In genomic region chr2:160324917-160325316, GRCh38 we compare ENCODE assay signal across 16 cellular contexts.
DNase-seq lines count a peak whose midpoint lies in the region; ATAC-seq and TF ChIP-seq lines count a peak whose summit lies in the region.
"Had no signal": no experiment of that assay in that cellular context is flagged by ENCODE, and none has a peak within 500 bp of the region (broad histone marks: within the 10 kb centered on the region; RNA-seq: fewer than 3 reads in every experiment).

No MANE protein-coding gene starts in this region.

- no peaks in the 10 kb centered on the region for H3K36me3 ChIP-seq in osteoblast (ENCODE audit: insufficient read depth, low read length)
- no peaks in the 10 kb centered on the region for H3K36me3 ChIP-seq in BE2C
- H3K36me3 ChIP-seq: heart left ventricle had no signal

- H3K79me2 ChIP-seq in osteoblast (ENCODE audit: insufficient read depth, low read length), result peaks cover 98% of the 10 kb centered on the region

- POLR2A ChIA-PET in activated CD4-positive, alpha-beta T cell treated with anti-CD3 and anti-CD28 coated beads for 36 hours (lab: Charles Lee), result interaction anchor here (1.0 kb wide), 1 partner anchor 10 kb away, joined by 8 read pairs; no protein-coding TSS in a partner anchor

- H3K4me1 Mint-ChIP-seq in activated CD4-positive, alpha-beta T cell treated with anti-CD3 and anti-CD28 coated beads for 36 hours, result peaks cover 89% of the 10 kb centered on the region
- H3K4me1 Mint-ChIP-seq in CD14-positive monocyte, result peaks cover 48% of the 10 kb centered on the region
- H3K4me1 Mint-ChIP-seq in endothelial cell (ENCODE audit: unreplicated experiment), result peaks cover 75% of the 10 kb centered on the region

- CTCF ChIA-PET in activated CD4-positive, alpha-beta T cell treated with anti-CD3 and anti-CD28 coated beads for 36 hours (lab: Charles Lee), result interaction anchor here (0.7 to 4.6 kb wide), 10 partner anchors 11 to 669 kb away, joined by 3 to 45 read pairs (median 3); no protein-coding TSS in a partner anchor

- peak; percentile 16 for ATAC-seq in activated CD4-positive, alpha-beta T cell treated with anti-CD3 and anti-CD28 coated beads for 36 hours
- ATAC-seq: activated CD4-positive, CD25-positive, alpha-beta regulatory T cell treated with anti-CD3 and anti-CD28 coated beads, Interleukin-2, amount 50 U/mL, for 24 hours had no signal

- TF ChIP-seq CTCF in CD14-positive monocyte (IDR thresholded peaks at IDR 0.05), result no peak
- no peak for TF ChIP-seq CTCF in endothelial cell (IDR thresholded peaks at IDR 0.05; ENCODE audit: unreplicated experiment)
- no peak for TF ChIP-seq CTCF in osteoblast (IDR thresholded peaks at IDR 0.05; ENCODE audit: extremely low read depth, low read depth, low read length)
- no peak for TF ChIP-seq CTCF in BE2C (IDR thresholded peaks at IDR 0.05; ENCODE audit: low read depth, low read length)

- H2AFZ ChIP-seq in osteoblast (ENCODE audit: low read length), result no peak overlapping the region

- peaks cover 16% of the 10 kb centered on the region for H4K20me1 ChIP-seq in osteoblast (ENCODE audit: insufficient read depth, low read length)

- H3K27me3 ChIP-seq in osteoblast (ENCODE audit: insufficient read depth, low read length) (no peaks in the 10 kb centered on the region), BE2C (no peaks in the 10 kb centered on the region)
- H3K27me3 ChIP-seq: BLaER1 treated with 17β-estradiol and CSF1 and Interleukin-3, amounts not matched to agents 10 nM and 100 nM; heart left ventricle; testis had no signal

- peak; percentile 42 for DNase-seq in activated CD4-positive, alpha-beta T cell treated with anti-CD3 and anti-CD28 coated beads for 36 hours
- DNase-seq in activated CD4-positive, alpha-beta T cell treated with anti-CD3 and anti-CD28 coated beads, Interleukin-2, amount 50 U/mL, for 1 hour, result no peak
- no peak for DNase-seq in CD14-positive monocyte (ENCODE audit: low spot score)
- no peak for DNase-seq in endothelial cell (ENCODE audit: low spot score)
- peak; percentile 45 for DNase-seq in osteoblast (ENCODE audit: insufficient read length, low spot score, missing footprints)
- no peak for DNase-seq in BE2C
- no peak for DNase-seq in NCI-H510A (lab: John Stamatoyannopoulos, UW)
- no peak for DNase-seq in NCI-H82 (lab: John Stamatoyannopoulos, UW)
- DNase-seq: H7, NCI-H524 treated with DMSO at 0.1 percent for 48 hours had no signal

- no peaks in the 10 kb centered on the region for H3K9me3 ChIP-seq in osteoblast (ENCODE audit: low read depth, low read length)
- no peaks in the 10 kb centered on the region for H3K9me3 ChIP-seq in BE2C
- H3K9me3 ChIP-seq: BLaER1 treated with 17β-estradiol and CSF1 and Interleukin-3, amounts not matched to agents 10 nM and 100 nM; heart left ventricle; testis had no signal

- H3K4me3 ChIP-seq in osteoblast (ENCODE audit: insufficient read depth, low read length) (no peak overlapping the region), BE2C (ENCODE audit: low read depth, low read length) (no peak overlapping the region)
- H3K4me3 ChIP-seq: BLaER1 treated with 17β-estradiol and CSF1 and Interleukin-3, amounts not matched to agents 10 nM and 100 nM; heart left ventricle; testis had no signal

- H3K27ac Mint-ChIP-seq in activated CD4-positive, alpha-beta T cell treated with anti-CD3 and anti-CD28 coated beads for 36 hours, result no peak overlapping the region
- H3K27ac Mint-ChIP-seq in CD14-positive monocyte (peak overlapping the region in 5 of 7 donors; percentile 26 to 76 (median 38)), endothelial cell (ENCODE audit: unreplicated experiment) (peak overlapping the region; percentile 67)

- H3K27ac ChIP-seq in osteoblast (ENCODE audit: low read depth, low read length), result peak overlapping the region; percentile 36
- H3K27ac ChIP-seq: 22Rv1; BLaER1 treated with 17β-estradiol and CSF1 and Interleukin-3, amounts not matched to agents 10 nM and 100 nM; testis had no signal

- H3K4me2 ChIP-seq in osteoblast (ENCODE audit: insufficient read depth, low read length), result no peak overlapping the region

- H3K4me3 Mint-ChIP-seq in activated CD4-positive, alpha-beta T cell treated with anti-CD3 and anti-CD28 coated beads for 36 hours, result no peak overlapping the region
- H3K4me3 Mint-ChIP-seq in CD14-positive monocyte (no peak overlapping the region), endothelial cell (ENCODE audit: unreplicated experiment) (no peak overlapping the region)
- H3K4me3 Mint-ChIP-seq: effector memory CD8-positive, alpha-beta T cell had no signal

- no peaks in the 10 kb centered on the region for H3K9me3 Mint-ChIP-seq in activated CD4-positive, alpha-beta T cell treated with anti-CD3 and anti-CD28 coated beads for 36 hours (ENCODE audit: low read depth)
- H3K9me3 Mint-ChIP-seq in CD14-positive monocyte (peaks cover 0 to 1% (median 0%) of the 10 kb centered on the region in 7 donors), endothelial cell (ENCODE audit: unreplicated experiment) (no peaks in the 10 kb centered on the region)
- H3K9me3 Mint-ChIP-seq: effector memory CD8-positive, alpha-beta T cell had no signal

- intact Hi-C loops in activated CD4-positive, alpha-beta T cell treated with anti-CD3 and anti-CD28 coated beads for 36 hours (cut with DNase I, micrococcal nuclease), result loop anchor here (2.0 to 10.0 kb wide), 5 partner anchors 82 to 750 kb away; no protein-coding TSS in a partner anchor
- intact Hi-C loops in CD14-positive monocyte (cut with micrococcal nuclease), result loop anchor here (2.0 to 10.0 kb wide), 4 partner anchors 594 to 670 kb away; no protein-coding TSS in a partner anchor

- H3K36me3 Mint-ChIP-seq in activated CD4-positive, alpha-beta T cell treated with anti-CD3 and anti-CD28 coated beads for 36 hours (ENCODE audit: low read depth), result peaks cover 13% of the 10 kb centered on the region
- H3K36me3 Mint-ChIP-seq in CD14-positive monocyte (peaks cover 2 to 12% of the 10 kb centered on the region in 2 donors), endothelial cell (ENCODE audit: low read depth, unreplicated experiment) (no peaks in the 10 kb centered on the region)

- H3K4me1 ChIP-seq in osteoblast (ENCODE audit: insufficient read depth, low read length) (peaks cover 16% of the 10 kb centered on the region), BE2C (peaks cover 2% of the 10 kb centered on the region; the same call in 1 of the 2 replicates)

- no peaks in the 10 kb centered on the region for H3K27me3 Mint-ChIP-seq in activated CD4-positive, alpha-beta T cell treated with anti-CD3 and anti-CD28 coated beads for 36 hours
- no peaks in the 10 kb centered on the region for H3K27me3 Mint-ChIP-seq in CD14-positive monocyte (ENCODE audit: low read depth in 3 of 3)
- H3K27me3 Mint-ChIP-seq in endothelial cell (ENCODE audit: unreplicated experiment), result peaks cover 7% of the 10 kb centered on the region
- H3K27me3 Mint-ChIP-seq: effector memory CD8-positive, alpha-beta T cell had no signal

Comparison
In these comparisons a context has a peak if more than half of its experiments do, and no peak if none do; other contexts are left out.
1. DNase-seq: peak in activated CD4-positive, alpha-beta T cell treated with anti-CD3 and anti-CD28 coated beads for 36 hours (single experiment) and osteoblast (single experiment); none in activated CD4-positive, alpha-beta T cell treated with anti-CD3 and anti-CD28 coated beads, Interleukin-2, amount 50 U/mL, for 1 hour (single experiment), CD14-positive monocyte (single experiment), endothelial cell (single experiment), BE2C (single experiment), NCI-H510A (single experiment) and NCI-H82 (single experiment).